ENCODE assay signal across 1 cellular context in the genomic region with DNA sequence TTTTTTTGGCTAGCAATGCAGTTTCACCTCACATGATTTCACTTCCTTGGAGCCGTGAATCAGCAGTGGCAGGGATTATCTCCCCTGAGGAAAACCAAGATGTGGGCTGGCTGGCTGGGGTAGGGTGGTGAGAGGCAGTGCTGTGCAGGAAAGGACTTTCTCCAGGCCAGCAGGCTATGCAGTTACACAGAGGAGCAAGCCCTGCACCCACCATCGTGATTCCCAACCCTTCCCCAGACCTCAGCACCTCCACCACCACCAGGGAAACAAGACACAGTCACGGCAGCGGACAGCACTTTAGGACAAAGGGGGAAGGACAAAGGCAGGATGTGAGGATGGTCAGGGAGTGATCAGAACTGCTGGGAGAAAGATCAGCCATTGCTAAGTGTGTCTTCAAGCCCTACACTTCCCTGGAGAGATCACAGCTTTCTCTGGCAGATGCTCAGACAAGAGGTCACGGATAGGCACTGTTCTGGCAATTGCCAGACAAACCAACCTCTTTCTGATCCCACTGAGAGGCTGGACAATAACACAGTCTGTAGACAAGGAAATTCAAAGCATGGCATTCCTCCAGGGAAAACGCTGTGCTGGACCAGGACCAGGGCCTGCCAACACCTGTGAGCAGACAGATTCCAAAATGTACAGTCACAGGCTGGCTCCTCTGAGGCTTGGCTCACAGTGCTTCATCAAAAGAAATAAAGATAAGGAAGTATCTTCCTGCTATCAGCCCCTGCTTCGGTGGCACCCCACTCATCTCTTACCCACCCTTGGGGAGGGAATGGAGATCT.
TF ChIP-seq lines count a peak whose summit lies in the region.

No MANE protein-coding gene starts in this region.

TF ChIP-seq in K562, 482 proteins besides CTCF, POLR2A, EP300 and RAD21 (continued from another document):
- 0 out of 2 replicates have a peak, but pooled peaks have one; percentile 16 for TF ChIP-seq GABPA (tag; conservative IDR thresholded peaks at IDR 0.05; ENCODE audit: low read depth)
TF ChIP-seq in K562: peak in this region for 2.
